Comparison of ENCODE assay signal across 8 cellular contexts in the genomic region with DNA sequence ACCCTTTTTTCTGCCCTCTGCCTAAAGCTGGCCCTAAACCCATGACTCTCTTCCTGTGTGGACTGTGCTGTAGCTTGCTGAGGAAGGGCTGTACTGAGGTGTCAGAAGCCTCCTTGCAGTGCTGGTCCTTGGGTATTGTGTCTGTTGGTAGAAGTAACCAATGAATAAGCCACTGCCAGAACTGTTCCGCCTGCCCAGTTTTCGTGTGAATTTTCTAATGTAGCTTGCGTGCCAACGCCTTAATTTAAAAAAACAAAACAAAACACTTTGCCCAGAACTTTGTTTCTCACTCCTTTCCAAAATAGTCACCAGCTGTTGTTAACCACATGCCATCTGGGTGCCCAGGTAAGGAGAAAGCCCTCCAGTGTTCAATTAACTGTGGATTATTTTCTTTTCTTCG.
DNase-seq lines count a peak whose midpoint lies in the region; ATAC-seq and TF ChIP-seq lines count a peak whose summit lies in the region.

No MANE protein-coding gene starts in this region.

- H3K27ac ChIP-seq in KMS-11 (peak overlapping the region; percentile 79; the same call in 1 of the 2 replicates), esophagus squamous epithelium (peak overlapping the region in 3 of 4 donors; percentile 41 to 78 (median 58))

- DNase-seq in GM12865 (ENCODE audit: low read depth), result peak; percentile 92
- DNase-seq in esophagus squamous epithelium (lab: John Stamatoyannopoulos, UW), result no peak
- no peak for DNase-seq in NCI-H2107 (lab: John Stamatoyannopoulos, UW)
- DNase-seq in GDM1 (lab: John Stamatoyannopoulos, UW), result no peak
- DNase-seq in middle frontal gyrus (ENCODE audit: extremely low spot score, low spot score), result no peak
- DNase-seq in NCI-H2196 (lab: John Stamatoyannopoulos, UW; ENCODE audit: unreplicated experiment), result no peak

- ATAC-seq in GM21381 (IDR thresholded peaks at IDR 0.05; ENCODE audit: unreplicated experiment), result peak; percentile 51

- 0 out of 2 replicates have a peak overlapping the region, but pooled peaks have one; percentile 18 for H3K9ac ChIP-seq in KMS-11

- H3K9me3 ChIP-seq in esophagus squamous epithelium, result no peaks in the 10 kb centered on the region

- peaks cover 3% of the 10 kb centered on the region; the same call in 1 of the 2 replicates for H3K79me2 ChIP-seq in KMS-11 (ENCODE audit: insufficient read depth, low read depth)

- peak in 2 of 4 donors; percentile 26 to 30 for TF ChIP-seq POLR2A in esophagus squamous epithelium (IDR thresholded peaks at IDR 0.05)

- H3K4me3 ChIP-seq in GM12865 (ENCODE audit: low read depth, low read length) (peak overlapping the region; percentile 81), KMS-11 (IDR thresholded peaks at IDR 0.05; ENCODE audit: insufficient read depth, low read depth, low read length) (no peak overlapping the region), esophagus squamous epithelium (peak overlapping the region in 1 of 4 donors; percentile 33)

- no peaks in the 10 kb centered on the region for H3K27me3 ChIP-seq in KMS-11 (ENCODE audit: insufficient read depth, low read depth)
- no peaks in the 10 kb centered on the region for H3K27me3 ChIP-seq in esophagus squamous epithelium

- no peak for TF ChIP-seq CTCF in GM12865 (IDR thresholded peaks at IDR 0.05; ENCODE audit: insufficient read depth, low read depth, low read length, missing control alignments)
- TF ChIP-seq CTCF in KMS-11 (conservative IDR thresholded peaks at IDR 0.05; ENCODE audit: low read depth, low read length), result no peak
- TF ChIP-seq CTCF in esophagus squamous epithelium (IDR thresholded peaks at IDR 0.05), result no peak

- peak overlapping the region; percentile 67; the same call in 1 of the 2 replicates for H3K4me2 ChIP-seq in KMS-11

- H3K36me3 ChIP-seq in KMS-11 (ENCODE audit: insufficient read depth) (no peaks in the 10 kb centered on the region), esophagus squamous epithelium (peaks cover 4 to 93% (median 20%) of the 10 kb centered on the region in 3 donors)

- no peak overlapping the region for H2AFZ ChIP-seq in KMS-11 (ENCODE audit: low read depth)

- H3K4me1 ChIP-seq in KMS-11 (ENCODE audit: low read depth, poor library complexity, severe bottlenecking), result peaks cover 59% of the 10 kb centered on the region
- peaks cover 0 to 45% (median 8%) of the 10 kb centered on the region in 3 donors for H3K4me1 ChIP-seq in esophagus squamous epithelium

- 60 to 84% methylated on average over 5 of the region's 5 CpGs for WGBS in esophagus squamous epithelium, 2 donors

- intact Hi-C loops in esophagus squamous epithelium (cut with DNase I), result no loop called here

- no peaks in the 10 kb centered on the region for H4K20me1 ChIP-seq in KMS-11 (ENCODE audit: insufficient read depth)
